ENCODE assay signal across 12 cellular contexts in the genomic region with DNA sequence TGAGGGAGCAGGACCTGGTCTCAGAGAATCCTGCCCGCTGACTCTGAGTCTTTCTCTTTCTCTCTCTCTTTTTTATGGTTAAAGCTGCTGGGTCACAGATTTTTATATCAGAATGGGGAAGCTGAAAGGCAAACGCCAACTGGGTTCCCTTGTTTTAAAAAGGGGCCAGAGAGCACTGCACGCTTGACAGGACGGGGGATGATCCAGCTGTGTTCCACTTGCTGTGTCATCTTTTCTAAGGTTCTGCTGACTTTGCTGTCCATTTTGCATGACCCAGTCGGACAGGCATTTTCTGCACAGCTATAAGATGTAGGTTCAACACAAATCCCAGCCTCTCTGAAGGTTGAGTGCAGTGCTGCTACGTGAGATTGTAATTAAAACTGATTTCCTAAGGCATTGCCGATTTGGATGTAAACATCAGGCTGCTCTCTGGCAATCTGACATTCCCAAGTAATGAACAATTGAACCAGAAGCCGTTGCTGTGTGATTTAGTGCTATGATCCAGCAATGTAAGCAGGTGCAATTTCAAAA. TPM values are rescaled to one million over a fixed set of nuclear protein-coding genes. Genes with fewer than 3 reads are reported as not detected.
DNase-seq lines count a peak whose midpoint lies in the region; ATAC-seq, FAIRE-seq and TF ChIP-seq lines count a peak whose summit lies in the region.
"Had no signal": no experiment of that assay in that cellular context is flagged by ENCODE, and none has a peak within 500 bp of the region (broad histone marks: within the 10 kb centered on the region; RNA-seq: fewer than 3 reads in every experiment).

No MANE protein-coding gene starts in this region.

- ATAC-seq in activated T-helper 17 cell treated with anti-CD3 and anti-CD28 coated beads, Interleukin-2, amount 50 U/mL, for 72 hours (replicated peaks), result no peak
- ATAC-seq in HG03045 (IDR thresholded peaks at IDR 0.05; ENCODE audit: unreplicated experiment), result no peak
- ATAC-seq in foreskin keratinocyte, result no peak
- ATAC-seq: sciatic nerve had no signal

- H3K4me3 ChIP-seq in kidney (ENCODE audit: low read length in 2 of 2) (peak overlapping the region; percentile 4 to 42), stomach (peak overlapping the region in 1 of 4 donors; percentile 15)

- peaks cover 62% of the 10 kb centered on the region for H3K36me3 Mint-ChIP-seq in activated T-helper 17 cell treated with anti-CD3 and anti-CD28 coated beads, Interleukin-2, amount 50 U/mL, for 72 hours (ENCODE audit: low read depth)

- H3K4me3 Mint-ChIP-seq in activated T-helper 17 cell treated with anti-CD3 and anti-CD28 coated beads, Interleukin-2, amount 50 U/mL, for 72 hours, result peak overlapping the region; percentile 51

- no peaks in the 10 kb centered on the region for H3K27me3 Mint-ChIP-seq in activated T-helper 17 cell treated with anti-CD3 and anti-CD28 coated beads, Interleukin-2, amount 50 U/mL, for 72 hours

- TF ChIP-seq POLR2A in stomach (IDR thresholded peaks at IDR 0.05), result no peak

- H3K4me1 ChIP-seq in kidney (ENCODE audit: control insufficient read depth in 1 of 2, insufficient read depth in 1 of 2, low read depth in 1 of 2, low read length in 2 of 2), result peaks cover 11 to 35% of the 10 kb centered on the region in 2 donors
- peaks cover 16 to 39% (median 33%) of the 10 kb centered on the region in 4 donors for H3K4me1 ChIP-seq in stomach
- H3K4me1 ChIP-seq in foreskin keratinocyte, result no peaks in the 10 kb centered on the region

- TF ChIP-seq CTCF in kidney (IDR thresholded peaks at IDR 0.05; ENCODE audit: borderline replicate concordance, extremely low read depth, insufficient read depth), result no peak
- no peak for TF ChIP-seq CTCF in stomach (IDR thresholded peaks at IDR 0.05)
- no peak for TF ChIP-seq CTCF in foreskin keratinocyte (conservative IDR thresholded peaks at IDR 0.05)

- H3K9me3 Mint-ChIP-seq in activated T-helper 17 cell treated with anti-CD3 and anti-CD28 coated beads, Interleukin-2, amount 50 U/mL, for 72 hours, result peaks cover 4% of the 10 kb centered on the region

- H3K27ac Mint-ChIP-seq in activated T-helper 17 cell treated with anti-CD3 and anti-CD28 coated beads, Interleukin-2, amount 50 U/mL, for 72 hours, result peak overlapping the region; percentile 81

- peak; percentile 56 for DNase-seq in activated CD8-positive, alpha-beta memory T cell treated with anti-CD3 and anti-CD28 coated beads for 24 hours
- DNase-seq in activated CD8-positive, alpha-beta memory T cell treated with anti-CD3 and anti-CD28 coated beads, Interleukin-2, amount 50 U/mL, for 48 hours, result no peak
- DNase-seq in kidney, result no peak
- no peak for DNase-seq in stomach
- no peak for DNase-seq in NK-92 (lab: John Stamatoyannopoulos, UW; ENCODE audit: unreplicated experiment)
- no peak for DNase-seq in foreskin keratinocyte
- DNase-seq: erythroblast; NCI-H524; stimulated activated CD8-positive, alpha-beta memory T cell treated with anti-CD3 and anti-CD28 coated beads, Interleukin-4, amount 100 ng/mL, for 48 hours had no signal

- H3K27me3 ChIP-seq in stomach, result no peaks in the 10 kb centered on the region
- no peaks in the 10 kb centered on the region for H3K27me3 ChIP-seq in foreskin keratinocyte

- no peak for TF ChIP-seq EP300 in stomach (IDR thresholded peaks at IDR 0.05)

- no peak for FAIRE-seq in kidney (lab: Jason Lieb, UNC)

- intact Hi-C loops in kidney (cut with DNase I) (no loop called here), stomach (cut with DNase I; ENCODE audit: low total_unique reads) (no loop called here)

- peaks cover 47% of the 10 kb centered on the region for H3K4me1 Mint-ChIP-seq in activated T-helper 17 cell treated with anti-CD3 and anti-CD28 coated beads, Interleukin-2, amount 50 U/mL, for 72 hours

- H3K36me3 ChIP-seq in kidney (ENCODE audit: control insufficient read depth in 1 of 2, insufficient read depth in 2 of 2, low read length in 2 of 2), result peaks cover 6 to 15% of the 10 kb centered on the region in 2 donors
- H3K36me3 ChIP-seq in stomach, result peaks cover 0 to 27% (median 24%) of the 10 kb centered on the region in 4 donors

- H3K27ac ChIP-seq in kidney (ENCODE audit: low read depth in 2 of 2, low read length in 2 of 2), result peak overlapping the region in 1 of 2 donors; percentile 20
- H3K27ac ChIP-seq in stomach, result peak overlapping the region in 4 of 5 donors; percentile 17 to 75 (median 44)
- no peak overlapping the region for H3K27ac ChIP-seq in foreskin keratinocyte

- H3K9me3 ChIP-seq in kidney (ENCODE audit: control insufficient read depth in 1 of 2, low read length in 2 of 2), result no peaks in the 10 kb centered on the region
- no peaks in the 10 kb centered on the region for H3K9me3 ChIP-seq in stomach

- H3K9ac ChIP-seq in kidney (ENCODE audit: low read length in 2 of 2), result no peak overlapping the region

- WGBS in stomach, 5 donors, result 43 to 63% (median 53%) methylated on average over 8 of the region's 8 CpGs

RNA-seq across cellular contexts. Expression of a gene that starts 25.8 kb away (rescaled TPM):
- 10 to 100 TPM; 12.3 to 17.0 TPM for total RNA-seq in activated T-helper 17 cell treated with anti-CD3 and anti-CD28 coated beads, Interleukin-2, amount 50 U/mL, for 72 hours
- total RNA-seq in kidney (56.3 TPM), stomach (10 to 100 TPM in 4 of 5 donors, 1 to 10 TPM in 1; 6.2 to 23.8 (median 17.5) TPM), foreskin keratinocyte (28.1 and 46.1 TPM in 2 replicates)
- polyA plus RNA-seq in kidney (ENCODE audit: insufficient read depth, low read depth, low replicate concordance) (25.8 TPM), stomach (10 to 100 TPM in 1 of 3 donors, 1 to 10 TPM in 2; 8.2 to 12.7 (median 9.2) TPM), foreskin keratinocyte (10.5 and 18.4 TPM in 2 replicates)
